22 cellular contexts compared by ENCODE assay signal in the genomic region with DNA sequence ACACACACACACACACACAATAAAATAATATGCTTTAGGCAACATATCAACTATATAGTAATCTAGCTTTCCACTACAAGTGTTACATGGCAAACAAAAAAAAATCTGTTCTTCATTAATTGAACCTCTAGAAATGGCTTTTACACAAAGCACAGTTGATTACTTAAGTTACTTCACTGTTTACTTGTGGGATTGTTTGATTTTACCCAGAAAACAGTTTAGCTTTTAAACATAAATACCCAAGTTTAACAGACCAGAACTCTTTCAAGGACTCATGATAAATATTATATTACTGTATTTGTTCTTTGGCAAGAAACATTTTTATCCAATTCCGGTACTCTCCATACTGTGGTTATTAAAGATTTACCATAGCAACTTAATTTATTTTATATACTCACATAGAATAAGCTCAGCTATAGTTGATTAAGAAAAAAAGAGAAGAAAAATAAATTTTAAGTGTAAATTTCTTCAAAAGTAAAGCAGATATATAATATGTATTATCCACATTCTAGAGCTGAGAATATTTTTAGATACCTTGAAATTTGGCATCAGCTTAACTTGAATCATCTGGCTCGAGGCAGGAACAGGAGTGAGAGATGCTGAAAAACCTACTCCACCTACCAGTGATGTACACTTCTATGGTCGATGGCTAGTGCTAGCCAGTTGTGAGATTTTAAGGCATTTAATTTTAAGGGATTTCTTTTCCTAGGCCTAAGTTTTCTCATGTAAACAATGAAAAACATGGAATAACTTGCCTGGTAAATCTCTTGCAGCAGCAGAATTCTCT.
"Had no signal": no experiment of that assay in that cellular context is flagged by ENCODE, and none has a peak within 500 bp of the region (broad histone marks: within the 10 kb centered on the region; RNA-seq: fewer than 3 reads in every experiment).

No MANE protein-coding gene starts in this region.

- H3K27ac ChIP-seq: heart right ventricle, left lung, neural progenitor cell, psoas muscle, sigmoid colon, stomach, testis, tibial artery had no signal

- H3K4me1 ChIP-seq: left lung, psoas muscle, sigmoid colon, testis, tibial artery had no signal

- H3K9me3 ChIP-seq: left lung, psoas muscle, sigmoid colon, stomach, testis, tibial artery had no signal

- ATAC-seq: effector memory CD8-positive, alpha-beta T cell; heart right ventricle; left cardiac atrium; left lung; natural killer cell treated with Interleukin-12 subunit alpha and Interleukin-12 subunit beta and Interleukin-15 and Interleukin-18, amount 100 ng/mL, for 72 hours; psoas muscle; right cardiac atrium; stimulated activated effector memory CD8-positive, alpha-beta T cell treated with anti-CD3 and anti-CD28 coated beads, Interleukin-12 subunit alpha, Interleukin-12 subunit beta, amount 100 ng/mL, for 72 hours had no signal

- H3K36me3 ChIP-seq: heart right ventricle, left lung, neural progenitor cell, sigmoid colon, stomach, tibial artery had no signal

- H3K9ac ChIP-seq: neural progenitor cell had no signal

- DNase-seq: cerebellar nuclear complex; cortex of kidney; effector memory CD8-positive, alpha-beta T cell; foreskin melanocyte; glutamatergic neuron; heart right ventricle; hippocampal formation; left cardiac atrium; left lung; mammary epithelial cell; psoas muscle; right cardiac atrium; sigmoid colon; stimulated activated CD4-positive, alpha-beta T cell treated with anti-CD3 and anti-CD28 coated beads, Interleukin-2, amount 100 ng/mL, for 24 hours; stimulated activated CD4-positive, alpha-beta T cell treated with anti-CD3 and anti-CD28 coated beads, Interleukin-4, amount 100 ng/mL, for 24 hours; stimulated activated naive CD4-positive, alpha-beta T cell treated with Interleukin-2 at 50 U/mL for 16 hours; stomach; testis; tibial artery had no signal

- H3K4me3 ChIP-seq: heart right ventricle, left lung, neural progenitor cell, psoas muscle, sigmoid colon, stomach, testis, tibial artery had no signal

- H3K4me2 ChIP-seq: neural progenitor cell had no signal

- H3K27me3 ChIP-seq: heart right ventricle, left lung, neural progenitor cell, sigmoid colon, stomach, testis, tibial artery had no signal
